Comparison of ENCODE assay signal across 15 cellular contexts in genomic region chr4:145720656-145721055, GRCh38. TPM values are rescaled to one million over a fixed set of nuclear protein-coding genes. Genes with fewer than 3 reads are reported as not detected.
DNase-seq lines count a peak whose midpoint lies in the region; ATAC-seq and TF ChIP-seq lines count a peak whose summit lies in the region.
"Had no signal": no experiment of that assay in that cellular context is flagged by ENCODE, and none has a peak within 500 bp of the region (broad histone marks: within the 10 kb centered on the region; RNA-seq: fewer than 3 reads in every experiment).

No MANE protein-coding gene starts in this region.

- peak; percentile 29 for ATAC-seq in HG02678 (IDR thresholded peaks at IDR 0.05; ENCODE audit: unreplicated experiment)
- ATAC-seq in HG03565 (IDR thresholded peaks at IDR 0.05; ENCODE audit: unreplicated experiment) = peak; percentile 24
- ATAC-seq in stimulated activated memory B cell treated with anti-CD40 and anti-IgM and Interleukin-4, amounts not matched to agents 10 μg/mL and 1 μg/mL and 100 μg/mL, for 72 hours = peak; percentile 57
- ATAC-seq: foreskin keratinocyte had no signal

- no peaks in the 10 kb centered on the region for H3K27me3 ChIP-seq in BE2C
- H3K27me3 ChIP-seq: foreskin keratinocyte, neutrophil had no signal

- peaks cover 14% of the 10 kb centered on the region for H3K4me1 Mint-ChIP-seq in activated naive CD4-positive, alpha-beta T cell treated with anti-CD3 and anti-CD28 coated beads for 36 hours (ENCODE audit: low read depth)
- H3K4me1 Mint-ChIP-seq in stimulated activated memory B cell treated with anti-CD40 and anti-IgM and Interleukin-4, amounts not matched to agents 10 μg/mL and 1 μg/mL and 100 μg/mL, for 72 hours = peaks cover 15% of the 10 kb centered on the region
- peaks cover 9% of the 10 kb centered on the region for H3K4me1 Mint-ChIP-seq in chondrocyte (ENCODE audit: low read depth)

- no peak overlapping the region for H3K4me3 Mint-ChIP-seq in activated naive CD4-positive, alpha-beta T cell treated with anti-CD3 and anti-CD28 coated beads for 36 hours
- H3K4me3 Mint-ChIP-seq in stimulated activated memory B cell treated with anti-CD40 and anti-IgM and Interleukin-4, amounts not matched to agents 10 μg/mL and 1 μg/mL and 100 μg/mL, for 72 hours = peak overlapping the region; percentile 13
- H3K4me3 Mint-ChIP-seq in chondrocyte (ENCODE audit: unreplicated experiment) = no peak overlapping the region

- no peaks in the 10 kb centered on the region for H3K36me3 ChIP-seq in BE2C
- H3K36me3 ChIP-seq: neutrophil, WERI-Rb-1 had no signal

- intact Hi-C loops in activated naive CD4-positive, alpha-beta T cell treated with anti-CD3 and anti-CD28 coated beads for 36 hours (cut with micrococcal nuclease) = loop anchor here (1.0 kb wide), 1 partner anchor 109 kb away; no protein-coding TSS in a partner anchor

- peak; percentile 26 for DNase-seq in activated naive CD4-positive, alpha-beta T cell treated with anti-CD3 and anti-CD28 coated beads for 36 hours
- no peak for DNase-seq in activated naive CD4-positive, alpha-beta T cell treated with anti-CD3 and anti-CD28 coated beads, Interleukin-2, amount 50 U/mL, for 16 hours
- DNase-seq in caudate nucleus (lab: John Stamatoyannopoulos, UW) (no peak), chondrocyte (ENCODE audit: low spot score) (no peak), BE2C (no peak)
- DNase-seq: foreskin keratinocyte, RPMI8226, WERI-Rb-1 had no signal

- H3K4me1 ChIP-seq in BE2C = no peaks in the 10 kb centered on the region

- peak overlapping the region; percentile 5 for H3K27ac Mint-ChIP-seq in activated naive CD4-positive, alpha-beta T cell treated with anti-CD3 and anti-CD28 coated beads for 36 hours
- H3K27ac Mint-ChIP-seq in stimulated activated memory B cell treated with anti-CD40 and anti-IgM and Interleukin-4, amounts not matched to agents 10 μg/mL and 1 μg/mL and 100 μg/mL, for 72 hours = no peak overlapping the region
- no peak overlapping the region for H3K27ac Mint-ChIP-seq in chondrocyte (ENCODE audit: unreplicated experiment)

- no peaks in the 10 kb centered on the region for H3K9me3 Mint-ChIP-seq in activated naive CD4-positive, alpha-beta T cell treated with anti-CD3 and anti-CD28 coated beads for 36 hours
- H3K9me3 Mint-ChIP-seq in stimulated activated memory B cell treated with anti-CD40 and anti-IgM and Interleukin-4, amounts not matched to agents 10 μg/mL and 1 μg/mL and 100 μg/mL, for 72 hours = peaks cover 4% of the 10 kb centered on the region
- no peaks in the 10 kb centered on the region for H3K9me3 Mint-ChIP-seq in chondrocyte (ENCODE audit: low read depth)

- H3K27ac ChIP-seq in caudate nucleus (ENCODE audit: low read depth, low read length) = no peak overlapping the region
- H3K27ac ChIP-seq: foreskin keratinocyte, neutrophil, WERI-Rb-1 had no signal

- peaks cover 8% of the 10 kb centered on the region for H3K27me3 Mint-ChIP-seq in activated naive CD4-positive, alpha-beta T cell treated with anti-CD3 and anti-CD28 coated beads for 36 hours (ENCODE audit: low read depth)
- peaks cover 19% of the 10 kb centered on the region for H3K27me3 Mint-ChIP-seq in stimulated activated memory B cell treated with anti-CD40 and anti-IgM and Interleukin-4, amounts not matched to agents 10 μg/mL and 1 μg/mL and 100 μg/mL, for 72 hours
- H3K27me3 Mint-ChIP-seq in chondrocyte (ENCODE audit: low read depth) = no peaks in the 10 kb centered on the region

- H3K36me3 Mint-ChIP-seq in activated naive CD4-positive, alpha-beta T cell treated with anti-CD3 and anti-CD28 coated beads for 36 hours (ENCODE audit: low read depth) = no peaks in the 10 kb centered on the region
- no peaks in the 10 kb centered on the region for H3K36me3 Mint-ChIP-seq in stimulated activated memory B cell treated with anti-CD40 and anti-IgM and Interleukin-4, amounts not matched to agents 10 μg/mL and 1 μg/mL and 100 μg/mL, for 72 hours
- H3K36me3 Mint-ChIP-seq in chondrocyte (ENCODE audit: low read depth) = no peaks in the 10 kb centered on the region

- TF ChIP-seq CTCF in chondrocyte (IDR thresholded peaks at IDR 0.05) (no peak), BE2C (IDR thresholded peaks at IDR 0.05; ENCODE audit: low read depth, low read length) (no peak)

- no peak overlapping the region for H3K4me3 ChIP-seq in BE2C (ENCODE audit: low read depth, low read length)

- H3K9me3 ChIP-seq in BE2C = no peaks in the 10 kb centered on the region
- H3K9me3 ChIP-seq: neutrophil had no signal

- CTCF ChIA-PET in activated naive CD4-positive, alpha-beta T cell treated with anti-CD3 and anti-CD28 coated beads for 36 hours (lab: Charles Lee) = interaction anchor here (1.1 kb wide), 1 partner anchor 103 kb away, joined by 3 read pairs; no protein-coding TSS in a partner anchor

RNA-seq across cellular contexts. Expression of gene C4orf51, which starts 40.7 kb away (rescaled TPM):
- not detected for total RNA-seq in activated naive CD4-positive, alpha-beta T cell treated with anti-CD3 and anti-CD28 coated beads for 36 hours
- not detected in 3 replicates for total RNA-seq in chondrocyte
- not detected for polyA plus RNA-seq in BE2C (2012; ENCODE audit: insufficient read depth, insufficient read length, low read depth)
- total RNA-seq: foreskin keratinocyte, NCI-H460 had no signal
- polyA plus RNA-seq: AG04450, foreskin keratinocyte, keratinocyte had no signal
